In the genomic region with DNA sequence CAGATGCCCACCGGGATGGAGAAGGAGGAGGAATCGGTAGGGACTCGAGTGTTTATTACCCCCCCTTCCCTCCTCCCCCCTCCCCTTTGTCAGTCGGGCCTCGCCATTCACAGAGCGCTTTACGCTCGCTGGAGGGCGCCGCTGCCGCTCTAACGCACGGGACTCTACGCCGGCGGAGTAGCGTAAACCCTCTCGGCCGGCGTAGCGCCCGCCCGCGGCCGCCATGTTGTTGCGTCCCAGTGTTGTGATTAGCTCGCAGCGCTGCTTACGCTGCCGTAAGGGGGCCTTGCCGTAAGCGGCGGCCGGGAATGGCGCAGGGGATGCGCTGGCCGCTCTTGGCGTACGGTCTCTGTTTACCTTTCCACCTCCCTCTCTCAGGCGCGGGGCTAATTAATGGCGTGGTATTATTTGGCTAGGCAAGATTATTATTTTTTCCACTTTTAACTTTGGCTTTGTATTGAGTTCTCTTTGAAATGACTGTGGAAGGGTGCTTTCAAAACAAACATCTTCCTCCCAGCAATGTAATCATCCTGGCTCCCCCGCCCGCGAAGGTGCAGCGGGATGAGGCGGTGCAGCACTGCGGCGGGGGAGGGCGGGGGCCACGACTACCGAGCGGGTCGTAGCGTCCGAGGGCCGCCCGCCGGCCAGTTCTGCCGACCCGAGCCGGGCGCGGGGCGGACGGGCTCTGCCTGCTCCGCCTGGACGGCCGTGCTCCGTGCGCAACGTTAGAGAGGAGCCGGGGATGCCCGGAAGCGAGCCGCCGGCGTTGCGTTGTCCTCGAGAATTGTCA, we compare ENCODE assay signal across 1 cellular context.
TF ChIP-seq lines count a peak whose summit lies in the region.

No MANE protein-coding gene starts in this region.

TF ChIP-seq in K562, 482 proteins besides CTCF, POLR2A, EP300 and RAD21 (continued from another document and continues in another):
- TF ChIP-seq, protein P1, sequence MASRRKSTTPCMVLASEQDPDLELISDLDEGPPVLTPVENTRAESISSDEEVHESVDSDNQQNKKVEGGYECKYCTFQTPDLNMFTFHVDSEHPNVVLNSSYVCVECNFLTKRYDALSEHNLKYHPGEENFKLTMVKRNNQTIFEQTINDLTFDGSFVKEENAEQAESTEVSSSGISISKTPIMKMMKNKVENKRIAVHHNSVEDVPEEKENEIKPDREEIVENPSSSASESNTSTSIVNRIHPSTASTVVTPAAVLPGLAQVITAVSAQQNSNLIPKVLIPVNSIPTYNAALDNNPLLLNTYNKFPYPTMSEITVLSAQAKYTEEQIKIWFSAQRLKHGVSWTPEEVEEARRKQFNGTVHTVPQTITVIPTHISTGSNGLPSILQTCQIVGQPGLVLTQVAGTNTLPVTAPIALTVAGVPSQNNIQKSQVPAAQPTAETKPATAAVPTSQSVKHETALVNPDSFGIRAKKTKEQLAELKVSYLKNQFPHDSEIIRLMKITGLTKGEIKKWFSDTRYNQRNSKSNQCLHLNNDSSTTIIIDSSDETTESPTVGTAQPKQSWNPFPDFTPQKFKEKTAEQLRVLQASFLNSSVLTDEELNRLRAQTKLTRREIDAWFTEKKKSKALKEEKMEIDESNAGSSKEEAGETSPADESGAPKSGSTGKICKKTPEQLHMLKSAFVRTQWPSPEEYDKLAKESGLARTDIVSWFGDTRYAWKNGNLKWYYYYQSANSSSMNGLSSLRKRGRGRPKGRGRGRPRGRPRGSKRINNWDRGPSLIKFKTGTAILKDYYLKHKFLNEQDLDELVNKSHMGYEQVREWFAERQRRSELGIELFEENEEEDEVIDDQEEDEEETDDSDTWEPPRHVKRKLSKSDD (conservative IDR thresholded peaks at IDR 0.05; ENCODE audit: low read length): 0 out of 2 replicates have a peak, but pooled peaks have one; percentile 77
- TF ChIP-seq YY1 (IDR thresholded peaks at IDR 0.05; ENCODE audit: borderline replicate concordance in 1 of 3, control insufficient read depth in 1 of 3, extremely low read depth in 1 of 3, insufficient read depth in 3 of 3, insufficient read length in 1 of 3, insufficient replicate concordance in 2 of 3, low read depth in 1 of 3, low read length in 2 of 3): peak; percentile 90 to 98 (median 96)
- TF ChIP-seq, protein P2, sequence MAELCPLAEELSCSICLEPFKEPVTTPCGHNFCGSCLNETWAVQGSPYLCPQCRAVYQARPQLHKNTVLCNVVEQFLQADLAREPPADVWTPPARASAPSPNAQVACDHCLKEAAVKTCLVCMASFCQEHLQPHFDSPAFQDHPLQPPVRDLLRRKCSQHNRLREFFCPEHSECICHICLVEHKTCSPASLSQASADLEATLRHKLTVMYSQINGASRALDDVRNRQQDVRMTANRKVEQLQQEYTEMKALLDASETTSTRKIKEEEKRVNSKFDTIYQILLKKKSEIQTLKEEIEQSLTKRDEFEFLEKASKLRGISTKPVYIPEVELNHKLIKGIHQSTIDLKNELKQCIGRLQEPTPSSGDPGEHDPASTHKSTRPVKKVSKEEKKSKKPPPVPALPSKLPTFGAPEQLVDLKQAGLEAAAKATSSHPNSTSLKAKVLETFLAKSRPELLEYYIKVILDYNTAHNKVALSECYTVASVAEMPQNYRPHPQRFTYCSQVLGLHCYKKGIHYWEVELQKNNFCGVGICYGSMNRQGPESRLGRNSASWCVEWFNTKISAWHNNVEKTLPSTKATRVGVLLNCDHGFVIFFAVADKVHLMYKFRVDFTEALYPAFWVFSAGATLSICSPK (IDR thresholded peaks at IDR 0.05; ENCODE audit: borderline replicate concordance): no peak
- no peak for TF ChIP-seq NR2F6 (CRISPR knock-in tag; IDR thresholded peaks at IDR 0.05)
- no peak for TF ChIP-seq ZKSCAN1 (IDR thresholded peaks at IDR 0.05; ENCODE audit: low read depth, low read length)
- TF ChIP-seq ZNF561 (CRISPR knock-in tag; conservative IDR thresholded peaks at IDR 0.05): no peak
- TF ChIP-seq GTF2E2 (tag; IDR thresholded peaks at IDR 0.05): 0 out of 2 replicates have a peak, but pooled peaks have one; percentile 31
- no peak for TF ChIP-seq ZNF583 (CRISPR knock-in tag; IDR thresholded peaks at IDR 0.05)
- TF ChIP-seq, protein P3, sequence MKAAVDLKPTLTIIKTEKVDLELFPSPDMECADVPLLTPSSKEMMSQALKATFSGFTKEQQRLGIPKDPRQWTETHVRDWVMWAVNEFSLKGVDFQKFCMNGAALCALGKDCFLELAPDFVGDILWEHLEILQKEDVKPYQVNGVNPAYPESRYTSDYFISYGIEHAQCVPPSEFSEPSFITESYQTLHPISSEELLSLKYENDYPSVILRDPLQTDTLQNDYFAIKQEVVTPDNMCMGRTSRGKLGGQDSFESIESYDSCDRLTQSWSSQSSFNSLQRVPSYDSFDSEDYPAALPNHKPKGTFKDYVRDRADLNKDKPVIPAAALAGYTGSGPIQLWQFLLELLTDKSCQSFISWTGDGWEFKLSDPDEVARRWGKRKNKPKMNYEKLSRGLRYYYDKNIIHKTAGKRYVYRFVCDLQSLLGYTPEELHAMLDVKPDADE (conservative IDR thresholded peaks at IDR 0.05; ENCODE audit: control insufficient read depth, low read depth, low read length): no peak; the same call in 1 of the 2 replicates
- TF ChIP-seq, protein P4, sequence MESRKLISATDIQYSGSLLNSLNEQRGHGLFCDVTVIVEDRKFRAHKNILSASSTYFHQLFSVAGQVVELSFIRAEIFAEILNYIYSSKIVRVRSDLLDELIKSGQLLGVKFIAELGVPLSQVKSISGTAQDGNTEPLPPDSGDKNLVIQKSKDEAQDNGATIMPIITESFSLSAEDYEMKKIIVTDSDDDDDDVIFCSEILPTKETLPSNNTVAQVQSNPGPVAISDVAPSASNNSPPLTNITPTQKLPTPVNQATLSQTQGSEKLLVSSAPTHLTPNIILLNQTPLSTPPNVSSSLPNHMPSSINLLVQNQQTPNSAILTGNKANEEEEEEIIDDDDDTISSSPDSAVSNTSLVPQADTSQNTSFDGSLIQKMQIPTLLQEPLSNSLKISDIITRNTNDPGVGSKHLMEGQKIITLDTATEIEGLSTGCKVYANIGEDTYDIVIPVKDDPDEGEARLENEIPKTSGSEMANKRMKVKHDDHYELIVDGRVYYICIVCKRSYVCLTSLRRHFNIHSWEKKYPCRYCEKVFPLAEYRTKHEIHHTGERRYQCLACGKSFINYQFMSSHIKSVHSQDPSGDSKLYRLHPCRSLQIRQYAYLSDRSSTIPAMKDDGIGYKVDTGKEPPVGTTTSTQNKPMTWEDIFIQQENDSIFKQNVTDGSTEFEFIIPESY (CRISPR knock-in tag; IDR thresholded peaks at IDR 0.05): 0 out of 2 replicates have a peak, but pooled peaks have one; percentile 59
- 0 out of 2 replicates have a peak, but pooled peaks have one; percentile 27 for TF ChIP-seq ETV1 (tag; conservative IDR thresholded peaks at IDR 0.05; ENCODE audit: low read depth)
- TF ChIP-seq, protein P5, sequence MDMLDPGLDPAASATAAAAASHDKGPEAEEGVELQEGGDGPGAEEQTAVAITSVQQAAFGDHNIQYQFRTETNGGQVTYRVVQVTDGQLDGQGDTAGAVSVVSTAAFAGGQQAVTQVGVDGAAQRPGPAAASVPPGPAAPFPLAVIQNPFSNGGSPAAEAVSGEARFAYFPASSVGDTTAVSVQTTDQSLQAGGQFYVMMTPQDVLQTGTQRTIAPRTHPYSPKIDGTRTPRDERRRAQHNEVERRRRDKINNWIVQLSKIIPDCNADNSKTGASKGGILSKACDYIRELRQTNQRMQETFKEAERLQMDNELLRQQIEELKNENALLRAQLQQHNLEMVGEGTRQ (CRISPR knock-in tag; IDR thresholded peaks at IDR 0.05): no peak
- TF ChIP-seq, protein P6, sequence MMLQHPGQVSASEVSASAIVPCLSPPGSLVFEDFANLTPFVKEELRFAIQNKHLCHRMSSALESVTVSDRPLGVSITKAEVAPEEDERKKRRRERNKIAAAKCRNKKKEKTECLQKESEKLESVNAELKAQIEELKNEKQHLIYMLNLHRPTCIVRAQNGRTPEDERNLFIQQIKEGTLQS (IDR thresholded peaks at IDR 0.05): no peak
- TF ChIP-seq, protein P6 (CRISPR knock-in tag; conservative IDR thresholded peaks at IDR 0.05): 0 out of 2 replicates have a peak, but pooled peaks have one; percentile 59
- peak; percentile 94 for TF ChIP-seq PTBP1 (IDR thresholded peaks at IDR 0.05; ENCODE audit: low read depth, low read length)
- TF ChIP-seq, protein P7, sequence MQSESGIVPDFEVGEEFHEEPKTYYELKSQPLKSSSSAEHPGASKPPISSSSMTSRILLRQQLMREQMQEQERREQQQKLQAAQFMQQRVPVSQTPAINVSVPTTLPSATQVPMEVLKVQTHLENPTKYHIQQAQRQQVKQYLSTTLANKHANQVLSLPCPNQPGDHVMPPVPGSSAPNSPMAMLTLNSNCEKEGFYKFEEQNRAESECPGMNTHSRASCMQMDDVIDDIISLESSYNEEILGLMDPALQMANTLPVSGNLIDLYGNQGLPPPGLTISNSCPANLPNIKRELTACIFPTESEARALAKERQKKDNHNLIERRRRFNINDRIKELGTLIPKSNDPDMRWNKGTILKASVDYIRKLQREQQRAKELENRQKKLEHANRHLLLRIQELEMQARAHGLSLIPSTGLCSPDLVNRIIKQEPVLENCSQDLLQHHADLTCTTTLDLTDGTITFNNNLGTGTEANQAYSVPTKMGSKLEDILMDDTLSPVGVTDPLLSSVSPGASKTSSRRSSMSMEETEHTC (IDR thresholded peaks at IDR 0.05): no peak
- no peak for TF ChIP-seq MTA2 (IDR thresholded peaks at IDR 0.05; ENCODE audit: low read depth)
- TF ChIP-seq, protein P8, sequence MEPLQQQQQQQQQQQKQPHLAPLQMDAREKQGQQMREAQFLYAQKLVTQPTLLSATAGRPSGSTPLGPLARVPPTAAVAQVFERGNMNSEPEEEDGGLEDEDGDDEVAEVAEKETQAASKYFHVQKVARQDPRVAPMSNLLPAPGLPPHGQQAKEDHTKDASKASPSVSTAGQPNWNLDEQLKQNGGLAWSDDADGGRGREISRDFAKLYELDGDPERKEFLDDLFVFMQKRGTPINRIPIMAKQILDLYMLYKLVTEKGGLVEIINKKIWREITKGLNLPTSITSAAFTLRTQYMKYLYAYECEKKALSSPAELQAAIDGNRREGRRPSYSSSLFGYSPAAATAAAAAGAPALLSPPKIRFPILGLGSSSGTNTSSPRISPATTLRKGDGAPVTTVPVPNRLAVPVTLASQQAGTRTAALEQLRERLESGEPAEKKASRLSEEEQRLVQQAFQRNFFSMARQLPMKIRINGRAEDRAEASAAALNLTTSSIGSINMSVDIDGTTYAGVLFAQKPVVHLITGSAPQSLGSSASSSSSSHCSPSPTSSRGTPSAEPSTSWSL (CRISPR knock-in tag; IDR thresholded peaks at IDR 0.05; ENCODE audit: borderline replicate concordance): peak; percentile 38; the same call in 1 of the 2 replicates
- TF ChIP-seq, protein P9, sequence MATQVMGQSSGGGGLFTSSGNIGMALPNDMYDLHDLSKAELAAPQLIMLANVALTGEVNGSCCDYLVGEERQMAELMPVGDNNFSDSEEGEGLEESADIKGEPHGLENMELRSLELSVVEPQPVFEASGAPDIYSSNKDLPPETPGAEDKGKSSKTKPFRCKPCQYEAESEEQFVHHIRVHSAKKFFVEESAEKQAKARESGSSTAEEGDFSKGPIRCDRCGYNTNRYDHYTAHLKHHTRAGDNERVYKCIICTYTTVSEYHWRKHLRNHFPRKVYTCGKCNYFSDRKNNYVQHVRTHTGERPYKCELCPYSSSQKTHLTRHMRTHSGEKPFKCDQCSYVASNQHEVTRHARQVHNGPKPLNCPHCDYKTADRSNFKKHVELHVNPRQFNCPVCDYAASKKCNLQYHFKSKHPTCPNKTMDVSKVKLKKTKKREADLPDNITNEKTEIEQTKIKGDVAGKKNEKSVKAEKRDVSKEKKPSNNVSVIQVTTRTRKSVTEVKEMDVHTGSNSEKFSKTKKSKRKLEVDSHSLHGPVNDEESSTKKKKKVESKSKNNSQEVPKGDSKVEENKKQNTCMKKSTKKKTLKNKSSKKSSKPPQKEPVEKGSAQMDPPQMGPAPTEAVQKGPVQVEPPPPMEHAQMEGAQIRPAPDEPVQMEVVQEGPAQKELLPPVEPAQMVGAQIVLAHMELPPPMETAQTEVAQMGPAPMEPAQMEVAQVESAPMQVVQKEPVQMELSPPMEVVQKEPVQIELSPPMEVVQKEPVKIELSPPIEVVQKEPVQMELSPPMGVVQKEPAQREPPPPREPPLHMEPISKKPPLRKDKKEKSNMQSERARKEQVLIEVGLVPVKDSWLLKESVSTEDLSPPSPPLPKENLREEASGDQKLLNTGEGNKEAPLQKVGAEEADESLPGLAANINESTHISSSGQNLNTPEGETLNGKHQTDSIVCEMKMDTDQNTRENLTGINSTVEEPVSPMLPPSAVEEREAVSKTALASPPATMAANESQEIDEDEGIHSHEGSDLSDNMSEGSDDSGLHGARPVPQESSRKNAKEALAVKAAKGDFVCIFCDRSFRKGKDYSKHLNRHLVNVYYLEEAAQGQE (CRISPR knock-in tag; IDR thresholded peaks at IDR 0.05; ENCODE audit: low read depth): no peak
- TF ChIP-seq, protein P10, sequence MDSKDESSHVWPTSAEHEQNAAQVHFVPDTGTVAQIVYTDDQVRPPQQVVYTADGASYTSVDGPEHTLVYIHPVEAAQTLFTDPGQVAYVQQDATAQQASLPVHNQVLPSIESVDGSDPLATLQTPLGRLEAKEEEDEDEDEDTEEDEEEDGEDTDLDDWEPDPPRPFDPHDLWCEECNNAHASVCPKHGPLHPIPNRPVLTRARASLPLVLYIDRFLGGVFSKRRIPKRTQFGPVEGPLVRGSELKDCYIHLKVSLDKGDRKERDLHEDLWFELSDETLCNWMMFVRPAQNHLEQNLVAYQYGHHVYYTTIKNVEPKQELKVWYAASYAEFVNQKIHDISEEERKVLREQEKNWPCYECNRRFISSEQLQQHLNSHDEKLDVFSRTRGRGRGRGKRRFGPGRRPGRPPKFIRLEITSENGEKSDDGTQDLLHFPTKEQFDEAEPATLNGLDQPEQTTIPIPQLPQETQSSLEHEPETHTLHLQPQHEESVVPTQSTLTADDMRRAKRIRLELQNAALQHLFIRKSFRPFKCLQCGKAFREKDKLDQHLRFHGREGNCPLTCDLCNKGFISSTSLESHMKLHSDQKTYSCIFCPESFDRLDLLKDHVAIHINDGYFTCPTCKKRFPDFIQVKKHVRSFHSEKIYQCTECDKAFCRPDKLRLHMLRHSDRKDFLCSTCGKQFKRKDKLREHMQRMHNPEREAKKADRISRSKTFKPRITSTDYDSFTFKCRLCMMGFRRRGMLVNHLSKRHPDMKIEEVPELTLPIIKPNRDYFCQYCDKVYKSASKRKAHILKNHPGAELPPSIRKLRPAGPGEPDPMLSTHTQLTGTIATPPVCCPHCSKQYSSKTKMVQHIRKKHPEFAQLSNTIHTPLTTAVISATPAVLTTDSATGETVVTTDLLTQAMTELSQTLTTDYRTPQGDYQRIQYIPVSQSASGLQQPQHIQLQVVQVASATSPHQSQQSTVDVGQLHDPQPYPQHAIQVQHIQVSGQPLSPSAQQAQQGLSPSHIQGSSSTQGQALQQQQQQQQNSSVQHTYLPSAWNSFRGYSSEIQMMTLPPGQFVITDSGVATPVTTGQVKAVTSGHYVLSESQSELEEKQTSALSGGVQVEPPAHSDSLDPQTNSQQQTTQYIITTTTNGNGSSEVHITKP (IDR thresholded peaks at IDR 0.05; ENCODE audit: partially characterized antibody): no peak
- no peak for TF ChIP-seq NCOA6 (IDR thresholded peaks at IDR 0.05)
- no peak for TF ChIP-seq PURB (CRISPR knock-in tag; IDR thresholded peaks at IDR 0.05; ENCODE audit: low read depth)
- TF ChIP-seq, protein P11, sequence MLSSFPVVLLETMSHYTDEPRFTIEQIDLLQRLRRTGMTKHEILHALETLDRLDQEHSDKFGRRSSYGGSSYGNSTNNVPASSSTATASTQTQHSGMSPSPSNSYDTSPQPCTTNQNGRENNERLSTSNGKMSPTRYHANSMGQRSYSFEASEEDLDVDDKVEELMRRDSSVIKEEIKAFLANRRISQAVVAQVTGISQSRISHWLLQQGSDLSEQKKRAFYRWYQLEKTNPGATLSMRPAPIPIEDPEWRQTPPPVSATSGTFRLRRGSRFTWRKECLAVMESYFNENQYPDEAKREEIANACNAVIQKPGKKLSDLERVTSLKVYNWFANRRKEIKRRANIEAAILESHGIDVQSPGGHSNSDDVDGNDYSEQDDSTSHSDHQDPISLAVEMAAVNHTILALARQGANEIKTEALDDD (IDR thresholded peaks at IDR 0.05): no peak
- TF ChIP-seq NR3C1 (CRISPR knock-in tag; IDR thresholded peaks at IDR 0.05): no peak
- TF ChIP-seq ZNF584 (CRISPR knock-in tag; IDR thresholded peaks at IDR 0.05; ENCODE audit: low read depth): no peak
